In genomic region chr13:60689571-60689970, GRCh38 we compare ENCODE assay signal across 19 cellular contexts.
"Had no signal": no experiment of that assay in that cellular context is flagged by ENCODE, and none has a peak within 500 bp of the region (broad histone marks: within the 10 kb centered on the region; RNA-seq: fewer than 3 reads in every experiment).

No MANE protein-coding gene starts in this region.

- H3K27me3 ChIP-seq: brain microvascular endothelial cell had no signal

- ATAC-seq: natural killer cell; right cardiac atrium; stimulated activated naive CD8-positive, alpha-beta T cell treated with anti-CD3 and anti-CD28 coated beads, Interleukin-15, Interleukin-2, amounts not matched to agents 100 U/mL and 50 U/mL, for 24 hours had no signal

- H3K27me3 Mint-ChIP-seq: activated CD4-positive, alpha-beta memory T cell treated with anti-CD3 and anti-CD28 coated beads, Interleukin-2, amount 10 ng/mL, durations not matched to agents 7 days and 5 days; progenitor cell of endocrine pancreas had no signal

- H3K36me3 Mint-ChIP-seq: immature natural killer cell, natural killer cell had no signal

- H3K4me1 Mint-ChIP-seq: immature natural killer cell, natural killer cell had no signal

- H3K4me3 ChIP-seq: skin epidermis had no signal

- DNase-seq: activated CD4-positive, alpha-beta memory T cell treated with anti-CD3 and anti-CD28 coated beads, Interleukin-2, amount 10 ng/mL, durations not matched to agents 7 days and 5 days; activated naive CD4-positive, alpha-beta T cell treated with Interleukin-2 at 50 U/mL for 16 hours; anterior cingulate cortex; brain microvascular endothelial cell; cortex of kidney; effector memory CD4-positive, alpha-beta T cell; head of caudate nucleus; immature natural killer cell; mesenchymal stem cell; natural killer cell; occipital lobe; right cardiac atrium; stimulated activated CD4-positive, alpha-beta T cell treated with anti-CD3 and anti-CD28 coated beads, Interleukin-4, amount 100 ng/mL, for 24 hours; stimulated activated naive CD8-positive, alpha-beta T cell treated with anti-CD3 and anti-CD28 coated beads, Interleukin-15, Interleukin-2, amounts not matched to agents 100 U/mL and 50 U/mL, for 24 hours; T-helper 9 cell; trophoblast cell had no signal

- H3K4me3 Mint-ChIP-seq: activated CD4-positive, alpha-beta memory T cell treated with anti-CD3 and anti-CD28 coated beads, Interleukin-2, amount 10 ng/mL, durations not matched to agents 7 days and 5 days; immature natural killer cell; natural killer cell had no signal

- H3K36me3 ChIP-seq: brain microvascular endothelial cell had no signal

- H3K27ac ChIP-seq: brain microvascular endothelial cell, epithelial cell of prostate, skin epidermis had no signal

- H3K9me3 Mint-ChIP-seq: activated CD4-positive, alpha-beta memory T cell treated with anti-CD3 and anti-CD28 coated beads, Interleukin-2, amount 10 ng/mL, durations not matched to agents 7 days and 5 days had no signal

- H3K27ac Mint-ChIP-seq: activated CD4-positive, alpha-beta memory T cell treated with anti-CD3 and anti-CD28 coated beads, Interleukin-2, amount 10 ng/mL, durations not matched to agents 7 days and 5 days; immature natural killer cell; natural killer cell; progenitor cell of endocrine pancreas had no signal
